20 cellular contexts compared by ENCODE assay signal in the genomic region with DNA sequence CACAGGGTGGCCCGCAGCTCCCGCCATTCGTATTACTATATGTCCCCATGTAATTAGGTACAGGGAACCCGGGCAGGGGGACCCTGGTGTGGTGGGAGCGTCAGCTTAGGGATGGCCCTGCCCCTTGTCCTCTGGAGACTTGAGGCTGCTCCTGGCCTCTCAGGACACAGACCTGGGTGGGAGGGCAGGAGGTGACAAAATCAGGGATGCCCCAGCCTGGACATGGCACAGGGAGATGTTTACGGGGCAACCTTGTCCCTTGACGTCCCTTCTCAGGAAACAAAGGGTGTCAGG. TPM values are rescaled to one million over a fixed set of nuclear protein-coding genes. Genes with fewer than 3 reads are reported as not detected.
DNase-seq lines count a peak whose midpoint lies in the region; ATAC-seq, FAIRE-seq and TF ChIP-seq lines count a peak whose summit lies in the region.
"Had no signal": no experiment of that assay in that cellular context is flagged by ENCODE, and none has a peak within 500 bp of the region (broad histone marks: within the 10 kb centered on the region; RNA-seq: fewer than 3 reads in every experiment).

No MANE protein-coding gene starts in this region.

- no peak overlapping the region for H3K9ac ChIP-seq in kidney (ENCODE audit: low read length in 2 of 2)
- H3K9ac ChIP-seq: BLaER1 treated with 17β-estradiol and CSF1 and Interleukin-3, amounts not matched to agents 10 nM and 100 nM; SK-N-SH had no signal

- H3K9me3 ChIP-seq in RWPE2 (ENCODE audit: severe bottlenecking): no peaks in the 10 kb centered on the region
- H3K9me3 ChIP-seq in kidney (ENCODE audit: control insufficient read depth in 1 of 2, low read length in 2 of 2): no peaks in the 10 kb centered on the region
- H3K9me3 ChIP-seq in tibial nerve: no peaks in the 10 kb centered on the region
- H3K9me3 ChIP-seq in prostate gland: no peaks in the 10 kb centered on the region
- H3K9me3 ChIP-seq: SK-N-SH had no signal

- intact Hi-C loops in dorsolateral prefrontal cortex (cut with DNase I): loop anchor here in 1 of 2 donors (5.0 kb wide), 1 partner anchor 78 kb away; no protein-coding TSS in a partner anchor
- intact Hi-C loops in kidney (cut with DNase I): no loop called here
- intact Hi-C loops in prostate gland (cut with DNase I): no loop called here

- no peak for FAIRE-seq in kidney (lab: Jason Lieb, UNC)
- FAIRE-seq: GM12878, HTR-8/SVneo had no signal

- WGBS in tibial nerve, 2 donors: 89 to 94% methylated on average over 7 of the region's 7 CpGs
- 84% methylated on average over 7 of the region's 7 CpGs for WGBS in prostate gland

- H3K4me3 ChIP-seq in RWPE2 (ENCODE audit: severe bottlenecking): no peak overlapping the region
- peak overlapping the region in 3 of 59 donors; percentile 2 to 45 (median 44) for H3K4me3 ChIP-seq in dorsolateral prefrontal cortex
- no peak overlapping the region for H3K4me3 ChIP-seq in kidney (ENCODE audit: low read length in 2 of 2)
- H3K4me3 ChIP-seq in tibial nerve: no peak overlapping the region
- no peak overlapping the region for H3K4me3 ChIP-seq in prostate gland
- H3K4me3 ChIP-seq: BLaER1 treated with 17β-estradiol and CSF1 and Interleukin-3, amounts not matched to agents 10 nM and 100 nM; GM12878; PC-9 had no signal

- TF ChIP-seq EP300 in tibial nerve (IDR thresholded peaks at IDR 0.05): no peak

- H3K4me1 ChIP-seq in RWPE2 (ENCODE audit: insufficient read depth, poor library complexity, severe bottlenecking) (no peaks in the 10 kb centered on the region), kidney (ENCODE audit: control insufficient read depth in 1 of 2, insufficient read depth in 1 of 2, low read depth in 1 of 2, low read length in 2 of 2) (peaks cover 0 to 10% of the 10 kb centered on the region in 2 donors), tibial nerve (peaks cover 0 to 57% (median 2%) of the 10 kb centered on the region in 4 donors), prostate gland (replicated peaks) (peaks cover 9% of the 10 kb centered on the region)

- TF ChIP-seq CTCF in RWPE2 (IDR thresholded peaks at IDR 0.05; ENCODE audit: poor library complexity, severe bottlenecking): no peak
- TF ChIP-seq CTCF in dorsolateral prefrontal cortex (IDR thresholded peaks at IDR 0.05 in 54 of 56, conservative IDR thresholded peaks at IDR 0.05 in 2 of 56; ENCODE audit: low read depth in 1 of 56, partially characterized antibody in 56 of 56): no peak
- no peak for TF ChIP-seq CTCF in kidney (IDR thresholded peaks at IDR 0.05; ENCODE audit: borderline replicate concordance, extremely low read depth, insufficient read depth)
- TF ChIP-seq CTCF in tibial nerve (IDR thresholded peaks at IDR 0.05): no peak
- TF ChIP-seq CTCF in prostate gland (IDR thresholded peaks at IDR 0.05): no peak

- H3K27ac ChIP-seq in RWPE2 (ENCODE audit: poor library complexity, severe bottlenecking) (no peak overlapping the region), dorsolateral prefrontal cortex (peak overlapping the region in 50 of 59 donors; percentile 1 to 91 (median 70)), kidney (ENCODE audit: low read depth in 2 of 2, low read length in 2 of 2) (no peak overlapping the region), tibial nerve (peak overlapping the region; percentile 39 to 86 (median 58)), prostate gland (no peak overlapping the region)
- H3K27ac ChIP-seq: PC-9, RWPE1 had no signal

- H3K36me3 ChIP-seq in RWPE2 (ENCODE audit: low read depth) (no peaks in the 10 kb centered on the region), kidney (ENCODE audit: control insufficient read depth in 1 of 2, insufficient read depth in 2 of 2, low read length in 2 of 2) (no peaks in the 10 kb centered on the region), tibial nerve (no peaks in the 10 kb centered on the region), prostate gland (no peaks in the 10 kb centered on the region)
- H3K36me3 ChIP-seq: BLaER1 treated with 17β-estradiol and CSF1 and Interleukin-3, amounts not matched to agents 10 nM and 100 nM had no signal

- ATAC-seq in RWPE2 (ENCODE audit: low read depth) (no peak; the same call in 2 of the 3 replicates), GM21723 (IDR thresholded peaks at IDR 0.05; ENCODE audit: unreplicated experiment) (no peak), HG03097 (IDR thresholded peaks at IDR 0.05; ENCODE audit: low FRiP score, unreplicated experiment) (no peak)
- ATAC-seq: CD8-positive, alpha-beta T cell; GM12878 had no signal

- TF ChIP-seq POLR2A in tibial nerve (IDR thresholded peaks at IDR 0.05): no peak
- no peak for TF ChIP-seq POLR2A in prostate gland (IDR thresholded peaks at IDR 0.05)

- H3K27me3 ChIP-seq in RWPE2 (ENCODE audit: insufficient read depth, poor library complexity, severe bottlenecking) (no peaks in the 10 kb centered on the region), dorsolateral prefrontal cortex (no peaks in the 10 kb centered on the region), tibial nerve (no peaks in the 10 kb centered on the region), prostate gland (replicated peaks; ENCODE audit: insufficient read depth) (peaks cover 3% of the 10 kb centered on the region)
- H3K27me3 ChIP-seq: BLaER1 treated with 17β-estradiol and CSF1 and Interleukin-3, amounts not matched to agents 10 nM and 100 nM had no signal

- peak; percentile 57 for DNase-seq in RWPE2 (ENCODE audit: low spot score)
- peak in 1 of 10 donors; percentile 32 for DNase-seq in dorsolateral prefrontal cortex
- DNase-seq in kidney: peak; percentile 33
- no peak for DNase-seq in tibial nerve (ENCODE audit: low spot score in 2 of 2)
- DNase-seq in prostate gland (ENCODE audit: low spot score): no peak
- DNase-seq: CD8-positive, alpha-beta T cell; DND-41; H9; HFFc6; NCI-H1105; NCI-H2029 treated with DMSO at 0.1 percent for 48 hours; PC-9; SIG-M5; SK-N-SH had no signal

RNA-seq across cellular contexts. Expression of a gene that starts 28.7 kb away (rescaled TPM):
- total RNA-seq in dorsolateral prefrontal cortex (10 to 100 TPM; 10.4 to 61.6 (median 31.4) TPM), kidney (20.3 TPM), tibial nerve (10 to 100 TPM; 21.3 to 34.9 (median 30.5) TPM), prostate gland (1 to 10 TPM; 4.1 to 7.4 TPM)
- polyA plus RNA-seq in kidney (ENCODE audit: insufficient read depth, low read depth, low replicate concordance): 4.8 TPM

Comparison
In these comparisons a context has a peak if more than half of its experiments do, and no peak if none do; other contexts are left out.
1. DNase-seq: peak in RWPE2 (single experiment) and kidney (single experiment); none in tibial nerve (0 of 2) and prostate gland (single experiment).
2. H3K27ac ChIP-seq: peak in dorsolateral prefrontal cortex (50 of 59) and tibial nerve (4 of 4); none in RWPE2 (single experiment), kidney (0 of 2) and prostate gland (0 of 2).